In the genomic region with DNA sequence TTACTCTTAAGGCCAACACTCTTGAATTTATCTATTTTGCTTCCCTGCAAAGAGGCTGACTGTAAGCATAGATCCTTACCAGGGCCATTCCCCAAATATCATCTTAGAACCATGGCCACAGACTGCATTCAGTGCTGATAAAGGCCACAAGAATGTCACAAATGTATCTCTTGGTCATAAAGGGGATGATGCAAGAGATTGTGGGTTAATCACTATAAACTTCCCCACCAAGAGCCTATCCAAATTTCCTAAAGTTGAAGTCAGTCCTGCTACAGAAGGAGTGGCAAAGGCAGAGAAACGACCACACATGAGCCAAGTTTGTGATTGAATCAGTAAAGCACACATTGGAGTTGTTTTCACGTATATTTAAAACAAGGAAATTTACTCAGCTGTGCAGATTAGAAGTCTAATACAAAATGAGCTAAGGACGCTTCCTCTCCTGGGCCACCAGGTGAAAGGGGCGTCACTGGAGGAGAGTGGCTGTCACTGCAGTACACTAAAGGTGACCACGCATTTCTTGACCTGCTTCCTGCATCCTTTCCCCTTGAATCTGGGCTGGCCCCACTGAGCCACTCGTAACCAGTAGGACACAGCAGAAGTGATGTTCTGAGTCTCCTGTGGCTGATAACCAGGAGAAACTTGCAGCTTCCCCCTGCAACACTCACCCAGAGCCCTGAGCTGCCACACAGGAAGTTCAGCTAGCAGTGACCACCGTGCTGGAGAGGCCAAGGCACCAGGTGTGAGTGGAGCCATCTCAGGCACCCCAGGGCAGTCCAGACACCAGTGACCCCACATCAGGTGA, we compare ENCODE assay signal across 15 cellular contexts.
DNase-seq lines count a peak whose midpoint lies in the region; ATAC-seq and TF ChIP-seq lines count a peak whose summit lies in the region.
"Had no signal": no experiment of that assay in that cellular context is flagged by ENCODE, and none has a peak within 500 bp of the region (broad histone marks: within the 10 kb centered on the region; RNA-seq: fewer than 3 reads in every experiment).

No MANE protein-coding gene starts in this region.

- H3K18ac ChIP-seq in IMR-90 (ENCODE audit: low read depth, low read length) = peak overlapping the region; percentile 38
- H3K18ac ChIP-seq in mesendoderm (ENCODE audit: low read length) = no peak overlapping the region

- H3K56ac ChIP-seq in IMR-90 (ENCODE audit: extremely low read depth, insufficient read depth, low read length) (peak overlapping the region; percentile 24; the same call in 1 of the 2 replicates), mesendoderm (ENCODE audit: low read length) (no peak overlapping the region)

- H2AFZ ChIP-seq in IMR-90 (replicated peaks; ENCODE audit: low read length, poor library complexity) = peak overlapping the region; percentile 58
- H2AFZ ChIP-seq: neural progenitor cell had no signal

- BruUV-seq in IMR-90 (replicated peaks; lab: Mats Ljungman, UMichigan) = no TSS peak

- peak overlapping the region; percentile 79 for H4K91ac ChIP-seq in IMR-90 (ENCODE audit: insufficient read depth, low read depth, low read length)

- H3K4me3 ChIP-seq in AG09309 (ENCODE audit: control insufficient read depth, low read depth, low read length) (no peak overlapping the region), IMR-90 (ENCODE audit: insufficient read depth, low read depth, low read length) (no peak overlapping the region), astrocyte of the cerebellum (ENCODE audit: low read depth, low read length) (no peak overlapping the region), mesendoderm (ENCODE audit: low read length) (no peak overlapping the region)
- no peak overlapping the region for H3K4me3 ChIP-seq in effector memory CD4-positive, alpha-beta T cell (ENCODE audit: insufficient read depth, low read depth, low read length, poor library complexity, severe bottlenecking)
- H3K4me3 ChIP-seq: GM12878, neural progenitor cell had no signal

- H2AK5ac ChIP-seq in IMR-90 (ENCODE audit: low read depth, low read length) = peak overlapping the region; percentile 60; the same call in 1 of the 2 replicates
- H2AK5ac ChIP-seq in mesendoderm (ENCODE audit: low read length) = no peak overlapping the region

- H2AK9ac ChIP-seq in IMR-90 (replicated peaks; ENCODE audit: low read depth, low read length, poor library complexity) = peak overlapping the region; percentile 78

- peak overlapping the region; percentile 26 for H4K5ac ChIP-seq in IMR-90 (ENCODE audit: low read depth, low read length)
- no peak overlapping the region for H4K5ac ChIP-seq in mesendoderm (ENCODE audit: low read length)

- CTCF ChIA-PET in IMR-90 (lab: Yijun Ruan, JAX) = interaction anchor here (0.5 kb wide), 1 partner anchor 118 kb away, joined by 3 read pairs; no protein-coding TSS in a partner anchor

- H2BK20ac ChIP-seq in IMR-90 (ENCODE audit: low read depth, low read length) = peak overlapping the region; percentile 88

- TF ChIP-seq CTCF in AG09309 (IDR thresholded peaks at IDR 0.05; ENCODE audit: control insufficient read depth, insufficient read depth, low read depth, low read length, missing control alignments) (no peak), IMR-90 (conservative IDR thresholded peaks at IDR 0.05; ENCODE audit: low read depth, low read length) (no peak), astrocyte of the cerebellum (IDR thresholded peaks at IDR 0.05; ENCODE audit: low read depth, low read length, missing control alignments) (no peak)

- peaks cover 19% of the 10 kb centered on the region; the same call in 1 of the 2 replicates for H3K9me1 ChIP-seq in IMR-90 (ENCODE audit: insufficient read depth, low read length)

- H2BK120ac ChIP-seq in IMR-90 (ENCODE audit: low read depth, low read length) (peak overlapping the region; percentile 91), mesendoderm (ENCODE audit: low read depth, low read length) (no peak overlapping the region)

- H4K20me1 ChIP-seq in IMR-90 (ENCODE audit: insufficient read depth, low read length) = peaks cover 4% of the 10 kb centered on the region; the same call in 1 of the 2 replicates

- intact Hi-C loops in IMR-90 (cut with micrococcal nuclease) = loop anchor here (2.0 kb wide), 1 partner anchor 21 kb away; no protein-coding TSS in a partner anchor

- WGBS in IMR-90 (ENCODE audit: extremely low coverage in 2 of 2, insufficient read length in 1 of 2), 2 experiments = 47% methylated on average over 5 of the region's 7 CpGs; no CpG with 5 or more reads in 1 of the 2 experiments
- WGBS in mesendoderm (ENCODE audit: extremely low coverage, insufficient coverage, low lambda C conversion rate) = no CpG with 5 or more reads among the region's 7 CpGs

- no peak for TF ChIP-seq POLR2A in IMR-90 (IDR thresholded peaks at IDR 0.05; ENCODE audit: low read depth, low read length)

- H3K9ac ChIP-seq in IMR-90 (ENCODE audit: low read depth, low read length) (no peak overlapping the region), mesendoderm (ENCODE audit: low read length) (no peak overlapping the region)
- H3K9ac ChIP-seq: neural progenitor cell had no signal

- no peaks in the 10 kb centered on the region for H3K79me1 ChIP-seq in IMR-90 (ENCODE audit: low read depth in 1 of 2, low read length in 2 of 2)
- no peaks in the 10 kb centered on the region for H3K79me1 ChIP-seq in mesendoderm (ENCODE audit: low read length)

- H3K9me3 ChIP-seq in IMR-90 (ENCODE audit: control insufficient read depth, insufficient read depth, low read length) = no peaks in the 10 kb centered on the region
- H3K9me3 ChIP-seq in effector memory CD4-positive, alpha-beta T cell (ENCODE audit: control insufficient read depth, low read length) = no peaks in the 10 kb centered on the region

- H3K79me2 ChIP-seq in mesendoderm (ENCODE audit: control insufficient read depth, insufficient read depth, low read length) = no peaks in the 10 kb centered on the region

- peak overlapping the region; percentile 64 for H3K14ac ChIP-seq in IMR-90 (replicated peaks; ENCODE audit: low read depth, low read length)

- in situ Hi-C loops in IMR-90 (cut with MboI; ENCODE audit: low sequenced_read_pairs) (no loop called here), astrocyte of the cerebellum (cut with HindIII; ENCODE audit: low sequenced_read_pairs) (no loop called here)

- H3K4me2 ChIP-seq in IMR-90 (ENCODE audit: low read depth, low read length) = peak overlapping the region; percentile 36
- no peak overlapping the region for H3K4me2 ChIP-seq in mesendoderm (ENCODE audit: low read length)
- H3K4me2 ChIP-seq: neural progenitor cell had no signal

- H3K4ac ChIP-seq in IMR-90 (ENCODE audit: low read depth, low read length) (peak overlapping the region; percentile 92), mesendoderm (ENCODE audit: low read depth, low read length) (no peak overlapping the region)

- H3K27me3 ChIP-seq in IMR-90 (ENCODE audit: control insufficient read depth, insufficient read depth, low read length) (0 out of 2 replicates have a peak, but pooled peaks cover 5% of the 10 kb centered on the region), mesendoderm (ENCODE audit: insufficient read depth, low read length, poor library complexity) (no peaks in the 10 kb centered on the region)
- H3K27me3 ChIP-seq in effector memory CD4-positive, alpha-beta T cell (replicated peaks; ENCODE audit: control insufficient read depth, insufficient read depth, low read length, poor library complexity, severe bottlenecking) = no peaks in the 10 kb centered on the region
- H3K27me3 ChIP-seq: neural progenitor cell had no signal

- H3K27ac ChIP-seq in IMR-90 (ENCODE audit: insufficient read depth, low read length) (peak overlapping the region; percentile 70), mesendoderm (ENCODE audit: low read depth, low read length) (no peak overlapping the region)
- H3K27ac ChIP-seq in effector memory CD4-positive, alpha-beta T cell (ENCODE audit: insufficient read depth, low read length, poor library complexity, severe bottlenecking) = no peak overlapping the region
- H3K27ac ChIP-seq: neural progenitor cell had no signal

- DNase-seq in AG09309 (ENCODE audit: low read depth) (peak; percentile 91), IMR-90 (peak; percentile 97), astrocyte of the cerebellum (ENCODE audit: low read depth) (peak; percentile 72), mesendoderm (peak; percentile 44), RPMI8226 (no peak)
- no peak for DNase-seq in effector memory CD4-positive, alpha-beta T cell
- DNase-seq: activated CD8-positive, alpha-beta memory T cell treated with anti-CD3 and anti-CD28 coated beads, Interleukin-2, amount 50 U/mL, for 48 hours; CD8-positive, alpha-beta memory T cell; immature natural killer cell; substantia nigra; T1000 had no signal

- H2BK5ac ChIP-seq in IMR-90 (ENCODE audit: low read depth, low read length, poor library complexity, severe bottlenecking) (peak overlapping the region; percentile 84), mesendoderm (ENCODE audit: low read length) (no peak overlapping the region)

- peak; percentile 8; the same call in 1 of the 2 replicates for TF ChIP-seq RAD21 in IMR-90 (IDR thresholded peaks at IDR 0.05; ENCODE audit: low read length)

- dilution Hi-C loops in IMR-90 (cut with HindIII; ENCODE audit: low sequenced_read_pairs, unreplicated experiment) = no loop called here

- H2BK15ac ChIP-seq in IMR-90 (ENCODE audit: low read depth, low read length) (peak overlapping the region; percentile 31; the same call in 2 of the 3 replicates), mesendoderm (replicated peaks; ENCODE audit: low read depth) (no peak overlapping the region)

- peak overlapping the region in 1 of 2 experiments; percentile 80; a peak in 2 of 4 replicates for H4K8ac ChIP-seq in IMR-90 (ENCODE audit: low read depth in 2 of 2, low read length in 2 of 2)
- no peak overlapping the region for H4K8ac ChIP-seq in mesendoderm (ENCODE audit: low read depth, low read length)

- ATAC-seq in IMR-90 (ENCODE audit: low read depth) = peak; percentile 88
- no peak for ATAC-seq in GM21526 (IDR thresholded peaks at IDR 0.05; ENCODE audit: low FRiP score, unreplicated experiment)
- no peak for ATAC-seq in GM21360 (IDR thresholded peaks at IDR 0.05; ENCODE audit: unreplicated experiment)
- ATAC-seq: GM12878 had no signal

- H3K23ac ChIP-seq in IMR-90 (ENCODE audit: low read depth, low read length) = peak overlapping the region; percentile 42; the same call in 1 of the 2 replicates
- no peak overlapping the region for H3K23ac ChIP-seq in mesendoderm (ENCODE audit: low read length)

- H3K4me1 ChIP-seq in IMR-90 (ENCODE audit: control insufficient read depth, insufficient read depth, low read length) (peaks cover 22% of the 10 kb centered on the region), mesendoderm (ENCODE audit: control insufficient read depth, low read depth, low read length) (no peaks in the 10 kb centered on the region)
- no peaks in the 10 kb centered on the region for H3K4me1 ChIP-seq in effector memory CD4-positive, alpha-beta T cell (ENCODE audit: control insufficient read depth, insufficient read depth, low read length, poor library complexity, severe bottlenecking)
- H3K4me1 ChIP-seq: neural progenitor cell had no signal

- POLR2A ChIA-PET in IMR-90 (lab: Charles Lee; ENCODE audit: unreplicated experiment) = interaction anchor here (0.6 kb wide), 1 partner anchor 1536 kb away, joined by 3 read pairs; no protein-coding TSS in a partner anchor

- no peaks in the 10 kb centered on the region for H3K36me3 ChIP-seq in IMR-90 (ENCODE audit: control insufficient read depth, insufficient read depth, low read length)
- H3K36me3 ChIP-seq in mesendoderm (ENCODE audit: control insufficient read depth, insufficient read depth, low read length) = no peaks in the 10 kb centered on the region
- no peaks in the 10 kb centered on the region for H3K36me3 ChIP-seq in effector memory CD4-positive, alpha-beta T cell (ENCODE audit: control insufficient read depth, insufficient read depth, low read length)
- H3K36me3 ChIP-seq: neural progenitor cell had no signal

Comparison
In these comparisons a context has a peak if more than half of its experiments do, and no peak if none do; other contexts are left out.
1. DNase-seq: peak in AG09309 (single experiment), IMR-90 (single experiment), astrocyte of the cerebellum (single experiment) and mesendoderm (single experiment); none in effector memory CD4-positive, alpha-beta T cell (0 of 3) and RPMI8226 (single experiment).